ENCODE assay signal across 12 cellular contexts in the genomic region with DNA sequence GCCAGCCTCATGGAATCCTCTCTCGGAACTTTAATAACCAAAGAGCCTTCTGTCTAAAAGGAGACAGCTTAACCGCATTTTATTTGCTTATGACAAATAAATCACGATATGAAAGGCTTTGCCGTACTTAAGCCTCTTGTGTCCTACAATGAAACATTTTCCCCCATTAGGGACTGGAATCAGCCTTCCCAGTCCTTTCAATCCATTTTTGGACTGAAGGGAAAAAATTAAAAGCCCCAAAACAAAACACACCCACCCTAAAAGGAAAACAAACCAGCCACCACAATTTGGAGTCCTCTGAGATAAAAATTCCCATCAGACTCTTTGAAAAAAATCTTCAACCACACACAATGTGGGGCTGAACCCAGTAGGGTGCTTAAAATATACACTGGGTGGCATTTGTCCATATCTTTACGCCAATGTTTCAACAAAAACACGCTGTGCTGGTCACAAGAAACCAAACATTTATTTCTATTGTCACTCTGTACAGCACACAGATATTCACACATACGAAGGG. TPM values are rescaled to one million over a fixed set of nuclear protein-coding genes. Genes with fewer than 3 reads are reported as not detected.
A peak's percentile ranks its signal among the peaks of the same experiment; 100 is the strongest.
DNase-seq lines count a peak whose midpoint lies in the region; TF ChIP-seq lines count a peak whose summit lies in the region.
"Had no signal": no experiment of that assay in that cellular context is flagged by ENCODE, and none has a peak within 500 bp of the region (broad histone marks: within the 10 kb centered on the region; RNA-seq: fewer than 3 reads in every experiment).

No MANE protein-coding gene starts in this region.

- H3K4me2 ChIP-seq in smooth muscle cell = peak overlapping the region; percentile 36
- H3K4me2 ChIP-seq in MM.1S (ENCODE audit: low read depth, low read length) = no peak overlapping the region

- H4K20me1 ChIP-seq in smooth muscle cell (ENCODE audit: low read depth) = peaks cover 97% of the 10 kb centered on the region
- no peaks in the 10 kb centered on the region for H4K20me1 ChIP-seq in MM.1S (ENCODE audit: insufficient read depth, low read length)

- H3K36me3 ChIP-seq in smooth muscle cell (ENCODE audit: low read depth) = no peaks in the 10 kb centered on the region
- no peaks in the 10 kb centered on the region for H3K36me3 ChIP-seq in MM.1S (replicated peaks; ENCODE audit: insufficient read depth, low read length)

- TF ChIP-seq CTCF in smooth muscle cell (IDR thresholded peaks at IDR 0.05; ENCODE audit: borderline replicate concordance, insufficient read depth, poor library complexity, severe bottlenecking) (no peak), MM.1S (IDR thresholded peaks at IDR 0.05; ENCODE audit: low read length) (no peak)

- DNase-seq in M059J (ENCODE audit: low read depth) (peak; percentile 70), astrocyte of the hippocampus (ENCODE audit: low read depth, low spot score) (peak; percentile 46), smooth muscle cell (lab: John Stamatoyannopoulos, UW; ENCODE audit: unreplicated experiment) (no peak), MM.1S (no peak), cortex of kidney (lab: John Stamatoyannopoulos, UW) (no peak), T-helper 9 cell (no peak)
- DNase-seq: activated CD8-positive, alpha-beta T cell treated with anti-CD3 and anti-CD28 coated beads for 36 hours; amniotic stem cell; small intestine; stimulated activated naive CD4-positive, alpha-beta T cell treated with Interleukin-2 at 50 U/mL for 16 hours had no signal

- H3K9me2 ChIP-seq in MM.1S (replicated peaks; ENCODE audit: insufficient read depth, low read length) = no peaks in the 10 kb centered on the region

- H3K4me3 ChIP-seq in smooth muscle cell = no peak overlapping the region
- no peak overlapping the region for H3K4me3 ChIP-seq in MM.1S (ENCODE audit: low read length)
- H3K4me3 ChIP-seq: lung, SJSA1 had no signal

- H3F3A ChIP-seq in smooth muscle cell (ENCODE audit: low read depth) (no peaks in the 10 kb centered on the region), MM.1S (ENCODE audit: insufficient read depth, low read length) (no peaks in the 10 kb centered on the region)

- WGBS in smooth muscle cell (ENCODE audit: low lambda C conversion rate) = 61% methylated on average over 7 of the region's 7 CpGs

- H3K79me2 ChIP-seq in smooth muscle cell (ENCODE audit: low read depth) = peaks cover 46% of the 10 kb centered on the region
- H3K79me2 ChIP-seq in MM.1S (ENCODE audit: low read length) = peaks cover 12% of the 10 kb centered on the region

- H3K27ac ChIP-seq in smooth muscle cell (ENCODE audit: low read depth) = peak overlapping the region; percentile 1
- no peak overlapping the region for H3K27ac ChIP-seq in MM.1S (ENCODE audit: low read length)
- H3K27ac ChIP-seq: SJSA1 had no signal

- no peak overlapping the region for H2AFZ ChIP-seq in smooth muscle cell (ENCODE audit: low read depth)
- H2AFZ ChIP-seq in MM.1S (ENCODE audit: low read length) = no peak overlapping the region

- H3K27me3 ChIP-seq in smooth muscle cell (ENCODE audit: low read depth) (peaks cover 88% of the 10 kb centered on the region), MM.1S (replicated peaks; ENCODE audit: insufficient read depth, low read length) (no peaks in the 10 kb centered on the region)
- H3K27me3 ChIP-seq: SJSA1 had no signal

- H3K4me1 ChIP-seq in smooth muscle cell (ENCODE audit: low read depth) = peaks cover 11% of the 10 kb centered on the region
- H3K4me1 ChIP-seq in MM.1S (ENCODE audit: low read length) = peaks cover 8% of the 10 kb centered on the region

- no peak overlapping the region for H3K9ac ChIP-seq in smooth muscle cell (ENCODE audit: low read depth)
- H3K9ac ChIP-seq in MM.1S (ENCODE audit: low read length) = no peak overlapping the region

- H3K9me3 ChIP-seq in smooth muscle cell (replicated peaks; ENCODE audit: low read depth) (no peaks in the 10 kb centered on the region), MM.1S (replicated peaks; ENCODE audit: insufficient read depth, low read length) (no peaks in the 10 kb centered on the region)
- H3K9me3 ChIP-seq: SJSA1 had no signal

RNA-seq across cellular contexts. Expression of a gene that starts 3.0 kb away (rescaled TPM):
- 0.20 and 0.57 TPM in 2 replicates for total RNA-seq in M059J (2014; rRNA removed; shearing (Covaris generic))
- 0.72 and 2.6 TPM in 2 replicates for total RNA-seq in smooth muscle cell
- polyA plus RNA-seq in smooth muscle cell = 0.96 and 1.0 TPM in 2 replicates

RNA-seq across cellular contexts. Expression of a gene that starts 14.9 kb away (rescaled TPM):
- total RNA-seq in M059J (2014; rRNA removed; shearing (Covaris generic)) = 10.2 and 15.4 TPM in 2 replicates
- total RNA-seq in smooth muscle cell = 5.1 and 9.1 TPM in 2 replicates
- polyA plus RNA-seq in smooth muscle cell = 2.8 and 4.4 TPM in 2 replicates

RNA-seq across cellular contexts. Expression of a gene that starts 18.5 kb away (rescaled TPM):
- 0.10 and 0.37 TPM in 2 replicates for total RNA-seq in M059J (2014; rRNA removed; shearing (Covaris generic))
- 0.49 and 0.94 TPM in 2 replicates for total RNA-seq in smooth muscle cell
- 1.4 and 1.8 TPM in 2 replicates for polyA plus RNA-seq in smooth muscle cell
- total RNA-seq: activated CD8-positive, alpha-beta T cell treated with anti-CD3 and anti-CD28 coated beads for 36 hours had no signal

RNA-seq across cellular contexts. Expression of a gene that starts 29.7 kb away (rescaled TPM):
- 6.2 and 9.4 TPM in 2 replicates for total RNA-seq in M059J (2014; rRNA removed; shearing (Covaris generic))
- 6.3 and 7.2 TPM in 2 replicates for total RNA-seq in smooth muscle cell
- polyA plus RNA-seq in smooth muscle cell = 9.3 and 10.3 TPM in 2 replicates
- total RNA-seq: activated CD8-positive, alpha-beta T cell treated with anti-CD3 and anti-CD28 coated beads for 36 hours had no signal

RNA-seq across cellular contexts. Expression of a gene that starts 30.2 kb away (rescaled TPM):
- total RNA-seq in M059J (2014; rRNA removed; shearing (Covaris generic)) = 17.4 and 30.7 TPM in 2 replicates
- 16.9 and 40.4 TPM in 2 replicates for total RNA-seq in smooth muscle cell
- polyA plus RNA-seq in smooth muscle cell = 26.5 and 35.6 TPM in 2 replicates

Comparison
In these comparisons a context has a peak if more than half of its experiments do, and no peak if none do; other contexts are left out.
1. DNase-seq: peak in M059J (single experiment) and astrocyte of the hippocampus (single experiment); none in smooth muscle cell (single experiment), MM.1S (single experiment), cortex of kidney (single experiment) and T-helper 9 cell (single experiment).